ENCODE assay signal across 2 cellular contexts in the genomic region with DNA sequence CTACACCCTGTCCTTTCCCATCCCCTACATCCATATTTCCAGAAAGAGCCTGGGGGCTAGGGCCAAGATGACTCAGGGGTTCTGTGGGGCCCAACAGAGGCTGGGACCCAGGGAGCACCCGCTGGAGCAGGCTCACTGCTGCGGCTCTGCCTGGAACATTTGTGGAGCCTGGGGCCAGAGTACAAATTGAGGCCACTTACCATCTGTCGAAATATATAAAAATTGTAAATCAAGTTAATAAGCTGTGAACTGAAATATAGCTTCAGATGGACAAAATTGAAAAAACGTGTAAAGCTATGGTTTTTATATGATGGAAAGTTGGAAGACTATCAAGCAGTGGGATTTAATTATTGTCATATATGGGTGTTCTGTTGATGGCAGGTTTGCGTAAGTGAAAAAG.
TF ChIP-seq lines count a peak whose summit lies in the region.

No MANE protein-coding gene starts in this region.

TF ChIP-seq in GM23338, 12 proteins besides CTCF, POLR2A, EP300 and RAD21 (continues in another document):
- TF ChIP-seq, protein P1, sequence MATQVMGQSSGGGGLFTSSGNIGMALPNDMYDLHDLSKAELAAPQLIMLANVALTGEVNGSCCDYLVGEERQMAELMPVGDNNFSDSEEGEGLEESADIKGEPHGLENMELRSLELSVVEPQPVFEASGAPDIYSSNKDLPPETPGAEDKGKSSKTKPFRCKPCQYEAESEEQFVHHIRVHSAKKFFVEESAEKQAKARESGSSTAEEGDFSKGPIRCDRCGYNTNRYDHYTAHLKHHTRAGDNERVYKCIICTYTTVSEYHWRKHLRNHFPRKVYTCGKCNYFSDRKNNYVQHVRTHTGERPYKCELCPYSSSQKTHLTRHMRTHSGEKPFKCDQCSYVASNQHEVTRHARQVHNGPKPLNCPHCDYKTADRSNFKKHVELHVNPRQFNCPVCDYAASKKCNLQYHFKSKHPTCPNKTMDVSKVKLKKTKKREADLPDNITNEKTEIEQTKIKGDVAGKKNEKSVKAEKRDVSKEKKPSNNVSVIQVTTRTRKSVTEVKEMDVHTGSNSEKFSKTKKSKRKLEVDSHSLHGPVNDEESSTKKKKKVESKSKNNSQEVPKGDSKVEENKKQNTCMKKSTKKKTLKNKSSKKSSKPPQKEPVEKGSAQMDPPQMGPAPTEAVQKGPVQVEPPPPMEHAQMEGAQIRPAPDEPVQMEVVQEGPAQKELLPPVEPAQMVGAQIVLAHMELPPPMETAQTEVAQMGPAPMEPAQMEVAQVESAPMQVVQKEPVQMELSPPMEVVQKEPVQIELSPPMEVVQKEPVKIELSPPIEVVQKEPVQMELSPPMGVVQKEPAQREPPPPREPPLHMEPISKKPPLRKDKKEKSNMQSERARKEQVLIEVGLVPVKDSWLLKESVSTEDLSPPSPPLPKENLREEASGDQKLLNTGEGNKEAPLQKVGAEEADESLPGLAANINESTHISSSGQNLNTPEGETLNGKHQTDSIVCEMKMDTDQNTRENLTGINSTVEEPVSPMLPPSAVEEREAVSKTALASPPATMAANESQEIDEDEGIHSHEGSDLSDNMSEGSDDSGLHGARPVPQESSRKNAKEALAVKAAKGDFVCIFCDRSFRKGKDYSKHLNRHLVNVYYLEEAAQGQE (IDR thresholded peaks at IDR 0.05; ENCODE audit: unreplicated experiment), result no peak
- TF ChIP-seq NANOG (IDR thresholded peaks at IDR 0.05; ENCODE audit: borderline replicate concordance), result no peak
- TF ChIP-seq JUNB (IDR thresholded peaks at IDR 0.05; ENCODE audit: unreplicated experiment), result no peak
- TF ChIP-seq EZH2 (IDR thresholded peaks at IDR 0.05; ENCODE audit: low read depth, unreplicated experiment), result no peak
- TF ChIP-seq POLR2AphosphoS5 (IDR thresholded peaks at IDR 0.05; ENCODE audit: low read depth), result no peak
- TF ChIP-seq ZNF114 (CRISPR knock-in tag; IDR thresholded peaks at IDR 0.05), result no peak
- no peak for TF ChIP-seq EZH2phosphoT487 (IDR thresholded peaks at IDR 0.05; ENCODE audit: unreplicated experiment)
- no peak for TF ChIP-seq ZNF331 (CRISPR knock-in tag; IDR thresholded peaks at IDR 0.05; ENCODE audit: low read depth)
- TF ChIP-seq STAT1 (IDR thresholded peaks at IDR 0.05; ENCODE audit: unreplicated experiment), result no peak
- TF ChIP-seq, protein P2, sequence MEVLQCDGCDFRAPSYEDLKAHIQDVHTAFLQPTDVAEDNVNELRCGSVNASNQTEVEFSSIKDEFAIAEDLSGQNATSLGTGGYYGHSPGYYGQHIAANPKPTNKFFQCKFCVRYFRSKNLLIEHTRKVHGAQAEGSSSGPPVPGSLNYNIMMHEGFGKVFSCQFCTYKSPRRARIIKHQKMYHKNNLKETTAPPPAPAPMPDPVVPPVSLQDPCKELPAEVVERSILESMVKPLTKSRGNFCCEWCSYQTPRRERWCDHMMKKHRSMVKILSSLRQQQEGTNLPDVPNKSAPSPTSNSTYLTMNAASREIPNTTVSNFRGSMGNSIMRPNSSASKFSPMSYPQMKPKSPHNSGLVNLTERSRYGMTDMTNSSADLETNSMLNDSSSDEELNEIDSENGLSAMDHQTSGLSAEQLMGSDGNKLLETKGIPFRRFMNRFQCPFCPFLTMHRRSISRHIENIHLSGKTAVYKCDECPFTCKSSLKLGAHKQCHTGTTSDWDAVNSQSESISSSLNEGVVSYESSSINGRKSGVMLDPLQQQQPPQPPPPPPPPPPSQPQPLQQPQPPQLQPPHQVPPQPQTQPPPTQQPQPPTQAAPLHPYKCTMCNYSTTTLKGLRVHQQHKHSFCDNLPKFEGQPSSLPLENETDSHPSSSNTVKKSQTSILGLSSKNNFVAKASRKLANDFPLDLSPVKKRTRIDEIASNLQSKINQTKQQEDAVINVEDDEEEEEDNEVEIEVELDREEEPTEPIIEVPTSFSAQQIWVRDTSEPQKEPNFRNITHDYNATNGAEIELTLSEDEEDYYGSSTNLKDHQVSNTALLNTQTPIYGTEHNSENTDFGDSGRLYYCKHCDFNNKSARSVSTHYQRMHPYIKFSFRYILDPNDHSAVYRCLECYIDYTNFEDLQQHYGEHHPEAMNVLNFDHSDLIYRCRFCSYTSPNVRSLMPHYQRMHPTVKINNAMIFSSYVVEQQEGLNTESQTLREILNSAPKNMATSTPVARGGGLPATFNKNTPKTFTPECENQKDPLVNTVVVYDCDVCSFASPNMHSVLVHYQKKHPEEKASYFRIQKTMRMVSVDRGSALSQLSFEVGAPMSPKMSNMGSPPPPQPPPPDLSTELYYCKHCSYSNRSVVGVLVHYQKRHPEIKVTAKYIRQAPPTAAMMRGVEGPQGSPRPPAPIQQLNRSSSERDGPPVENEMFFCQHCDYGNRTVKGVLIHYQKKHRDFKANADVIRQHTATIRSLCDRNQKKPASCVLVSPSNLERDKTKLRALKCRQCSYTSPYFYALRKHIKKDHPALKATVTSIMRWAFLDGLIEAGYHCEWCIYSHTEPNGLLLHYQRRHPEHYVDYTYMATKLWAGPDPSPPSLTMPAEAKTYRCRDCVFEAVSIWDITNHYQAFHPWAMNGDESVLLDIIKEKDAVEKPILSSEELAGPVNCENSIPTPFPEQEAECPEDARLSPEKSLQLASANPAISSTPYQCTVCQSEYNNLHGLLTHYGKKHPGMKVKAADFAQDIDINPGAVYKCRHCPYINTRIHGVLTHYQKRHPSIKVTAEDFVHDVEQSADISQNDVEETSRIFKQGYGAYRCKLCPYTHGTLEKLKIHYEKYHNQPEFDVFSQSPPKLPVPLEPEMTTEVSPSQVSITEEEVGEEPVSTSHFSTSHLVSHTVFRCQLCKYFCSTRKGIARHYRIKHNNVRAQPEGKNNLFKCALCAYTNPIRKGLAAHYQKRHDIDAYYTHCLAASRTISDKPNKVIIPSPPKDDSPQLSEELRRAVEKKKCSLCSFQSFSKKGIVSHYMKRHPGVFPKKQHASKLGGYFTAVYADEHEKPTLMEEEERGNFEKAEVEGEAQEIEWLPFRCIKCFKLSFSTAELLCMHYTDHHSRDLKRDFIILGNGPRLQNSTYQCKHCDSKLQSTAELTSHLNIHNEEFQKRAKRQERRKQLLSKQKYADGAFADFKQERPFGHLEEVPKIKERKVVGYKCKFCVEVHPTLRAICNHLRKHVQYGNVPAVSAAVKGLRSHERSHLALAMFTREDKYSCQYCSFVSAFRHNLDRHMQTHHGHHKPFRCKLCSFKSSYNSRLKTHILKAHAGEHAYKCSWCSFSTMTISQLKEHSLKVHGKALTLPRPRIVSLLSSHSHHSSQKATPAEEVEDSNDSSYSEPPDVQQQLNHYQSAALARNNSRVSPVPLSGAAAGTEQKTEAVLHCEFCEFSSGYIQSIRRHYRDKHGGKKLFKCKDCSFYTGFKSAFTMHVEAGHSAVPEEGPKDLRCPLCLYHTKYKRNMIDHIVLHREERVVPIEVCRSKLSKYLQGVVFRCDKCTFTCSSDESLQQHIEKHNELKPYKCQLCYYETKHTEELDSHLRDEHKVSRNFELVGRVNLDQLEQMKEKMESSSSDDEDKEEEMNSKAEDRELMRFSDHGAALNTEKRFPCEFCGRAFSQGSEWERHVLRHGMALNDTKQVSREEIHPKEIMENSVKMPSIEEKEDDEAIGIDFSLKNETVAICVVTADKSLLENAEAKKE (CRISPR knock-in tag; IDR thresholded peaks at IDR 0.05), result no peak

TF ChIP-seq in H1, 55 proteins besides CTCF, POLR2A, EP300 and RAD21:
- TF ChIP-seq ATF2 (IDR thresholded peaks at IDR 0.05; ENCODE audit: low read length) (no peak), BRCA1 (IDR thresholded peaks at IDR 0.05; ENCODE audit: low read depth, low read length) (no peak), CBX8 (IDR thresholded peaks at IDR 0.05; ENCODE audit: borderline replicate concordance, low read depth, low read length) (no peak), JUN (IDR thresholded peaks at IDR 0.05; ENCODE audit: low read depth, low read length) (no peak), RXRA (IDR thresholded peaks at IDR 0.05; ENCODE audit: insufficient read depth, low read depth, low read length) (no peak), TCF12 (IDR thresholded peaks at IDR 0.05; ENCODE audit: low read depth, low read length) (no peak), GABPA (IDR thresholded peaks at IDR 0.05; ENCODE audit: borderline replicate concordance, insufficient read depth, low read length) (no peak), E2F6 (IDR thresholded peaks at IDR 0.05) (no peak), KDM5A (IDR thresholded peaks at IDR 0.05; ENCODE audit: low read length) (no peak), TAF1 (IDR thresholded peaks at IDR 0.05; ENCODE audit: low read depth, low read length) (no peak), POLR2AphosphoS5 (IDR thresholded peaks at IDR 0.05; ENCODE audit: low read depth, low read length) (no peak)
